ENCODE assay signal across 18 cellular contexts in genomic region chr11:134290646-134291045, GRCh38. TPM values are rescaled to one million over a fixed set of nuclear protein-coding genes. Genes with fewer than 3 reads are reported as not detected.
DNase-seq lines count a peak whose midpoint lies in the region; TF ChIP-seq lines count a peak whose summit lies in the region.
"Had no signal": no experiment of that assay in that cellular context is flagged by ENCODE, and none has a peak within 500 bp of the region (broad histone marks: within the 10 kb centered on the region; RNA-seq: fewer than 3 reads in every experiment).

No MANE protein-coding gene starts in this region.

- H3K9ac ChIP-seq in BLaER1 (no peak overlapping the region), H9 (ENCODE audit: extremely low read depth, insufficient read length, low read length) (no peak overlapping the region)

- H4K8ac ChIP-seq in H9 (replicated peaks; ENCODE audit: insufficient read length, low read depth, low read length): no peak overlapping the region

- no peak overlapping the region for H2BK5ac ChIP-seq in H9 (ENCODE audit: insufficient read length, low read length)

- H3K9me3 ChIP-seq in BLaER1 (no peaks in the 10 kb centered on the region), H9 (ENCODE audit: control insufficient read depth, low read depth, low read length) (no peaks in the 10 kb centered on the region)

- no peaks in the 10 kb centered on the region for H3K79me2 ChIP-seq in H9 (ENCODE audit: insufficient read depth, low read length)

- H3K4me1 Mint-ChIP-seq in H9: peaks cover 12 to 14% of the 10 kb centered on the region in 2 experiments

- no peak overlapping the region for H3K56ac ChIP-seq in H9 (ENCODE audit: insufficient read length, low read depth, low read length)

- H3K9me3 Mint-ChIP-seq in H9: no peaks in the 10 kb centered on the region; a peak in 1 of 5 replicates
- H3K9me3 Mint-ChIP-seq: CD8-positive, alpha-beta T cell; GM23338 had no signal

- H3K27ac ChIP-seq in BLaER1 (no peak overlapping the region), H9 (ENCODE audit: insufficient read length, low read depth, low read length) (no peak overlapping the region)
- H3K27ac ChIP-seq: C4-2B had no signal

- H3K23ac ChIP-seq in H9 (ENCODE audit: insufficient read length, low read depth, low read length): no peak overlapping the region

- H2AFZ ChIP-seq in H9 (ENCODE audit: low read length): no peak overlapping the region
- H2AFZ ChIP-seq: GM23338 had no signal

- no peak overlapping the region for H3K4me3 ChIP-seq in BLaER1
- H3K4me3 ChIP-seq: GM23338 had no signal

- H3K4ac ChIP-seq in H9 (ENCODE audit: low read depth, low read length): no peak overlapping the region

- no peak overlapping the region for H4K5ac ChIP-seq in H9 (ENCODE audit: insufficient read length, low read depth, low read length)

- no peak overlapping the region for H4K91ac ChIP-seq in H9 (ENCODE audit: insufficient read length, low read depth, low read length)

- no peaks in the 10 kb centered on the region for H3K23me2 ChIP-seq in H9 (ENCODE audit: insufficient read length, low read depth, low read length, poor library complexity, severe bottlenecking)

- no peaks in the 10 kb centered on the region for H3K36me3 ChIP-seq in BLaER1

- peak overlapping the region in 2 of 3 experiments; percentile 73 to 92; a peak in 4 of 7 replicates for H3K27ac Mint-ChIP-seq in H9
- H3K27ac Mint-ChIP-seq: CD8-positive, alpha-beta T cell; GM23338 had no signal

- peaks cover 13% of the 10 kb centered on the region; the same call in 1 of the 2 replicates for H3K4me1 ChIP-seq in BLaER1
- H3K4me1 ChIP-seq in H9 (ENCODE audit: insufficient read depth, low read length): no peaks in the 10 kb centered on the region

- no CpG with 5 or more reads among the region's 7 CpGs for WGBS in H9 (ENCODE audit: extremely low coverage, insufficient read length, low lambda C conversion rate)

- peak; percentile 17 for DNase-seq in activated effector memory CD4-positive, alpha-beta T cell treated with anti-CD3 and anti-CD28 coated beads, Interleukin-2, amount 50 U/mL, for 16 hours
- DNase-seq in activated effector memory CD4-positive, alpha-beta T cell treated with Interleukin-2 at 50 U/mL for 16 hours: no peak
- DNase-seq in H9 (no peak), ecto neural progenitor cell (ENCODE audit: low spot score) (peak; percentile 13), SW 1271 (lab: John Stamatoyannopoulos, UW) (no peak), NCI-H748 (lab: John Stamatoyannopoulos, UW; ENCODE audit: unreplicated experiment) (no peak), anterior cingulate cortex (lab: John Stamatoyannopoulos, UW) (no peak)
- DNase-seq: ACHN; CD8-positive, alpha-beta T cell; COR-L47; DMS153; DMS79 treated with DMSO at 0.1 percent for 48 hours; EL; H7 had no signal

- H3K36me3 Mint-ChIP-seq in H9 (ENCODE audit: insufficient read depth in 1 of 3, low read depth in 3 of 3): peaks cover 13 to 37% (median 23%) of the 10 kb centered on the region in 3 experiments
- H3K36me3 Mint-ChIP-seq: CD8-positive, alpha-beta T cell had no signal

- H4K20me1 ChIP-seq in BLaER1 (no peaks in the 10 kb centered on the region), H9 (ENCODE audit: control insufficient read depth, insufficient read depth, insufficient read length) (no peaks in the 10 kb centered on the region)

- no peak overlapping the region for H3K14ac ChIP-seq in H9 (ENCODE audit: insufficient read depth, low read length)

- no peak overlapping the region for H2AK5ac ChIP-seq in H9 (ENCODE audit: insufficient read length, low read length)

- H2BK15ac ChIP-seq in H9 (ENCODE audit: low read depth, low read length): no peak overlapping the region

- H2BK120ac ChIP-seq in H9 (ENCODE audit: low read depth, low read length, poor library complexity, severe bottlenecking): no peak overlapping the region

- H3K27me3 Mint-ChIP-seq in H9 (ENCODE audit: low read depth): no peaks in the 10 kb centered on the region

- H3K27me3 ChIP-seq in BLaER1 (no peaks in the 10 kb centered on the region), H9 (ENCODE audit: insufficient read depth, low read length) (no peaks in the 10 kb centered on the region)

- H3K4me3 Mint-ChIP-seq in H9: no peak overlapping the region
- H3K4me3 Mint-ChIP-seq: CD8-positive, alpha-beta T cell; GM23338 had no signal

- H2BK20ac ChIP-seq in H9 (ENCODE audit: low read depth, low read length, poor library complexity, severe bottlenecking): no peak overlapping the region

- no peak overlapping the region for H3K18ac ChIP-seq in H9 (ENCODE audit: insufficient read length, low read depth, low read length)

- H3T11ph ChIP-seq in H9 (ENCODE audit: low read length): no peak overlapping the region

- H3K79me1 ChIP-seq in H9 (ENCODE audit: insufficient read depth, low read depth, low read length, poor library complexity, severe bottlenecking): no peaks in the 10 kb centered on the region

- H2BK12ac ChIP-seq in H9 (ENCODE audit: insufficient read length, low read depth, low read length): no peak overlapping the region

- no peak for TF ChIP-seq CTCF in H9 (conservative IDR thresholded peaks at IDR 0.05)

- peak overlapping the region; percentile 36; the same call in 1 of the 2 replicates for H3K4me2 ChIP-seq in BLaER1
- no peak overlapping the region for H3K4me2 ChIP-seq in H9 (ENCODE audit: insufficient read depth, insufficient read length, low read length)
- H3K4me2 ChIP-seq: GM23338 had no signal

RNA-seq across cellular contexts. Expression of gene GLB1L3, which starts 14.5 kb away (rescaled TPM):
- total RNA-seq in H9 (2021): 11.2 and 11.7 TPM in 2 replicates
- total RNA-seq: A172 had no signal

RNA-seq across cellular contexts. Expression of gene ACAD8, which starts 37.3 kb away (rescaled TPM):
- total RNA-seq in H9 (2021): 43.3 and 46.8 TPM in 2 replicates

RNA-seq across cellular contexts. Expression of gene THYN1, which starts 37.5 kb away (rescaled TPM):
- 97.0 and 101 TPM in 2 replicates for total RNA-seq in H9 (2021)

RNA-seq across cellular contexts. Expression of gene GLB1L2, which starts 41.1 kb away (rescaled TPM):
- 2.0 and 2.4 TPM in 2 replicates for total RNA-seq in H9 (2021)

Comparison
In these comparisons a context has a peak if more than half of its experiments do, and no peak if none do; other contexts are left out.
1. DNase-seq: peak in activated effector memory CD4-positive, alpha-beta T cell treated with anti-CD3 and anti-CD28 coated beads, Interleukin-2, amount 50 U/mL, for 16 hours (single experiment) and ecto neural progenitor cell (single experiment); none in activated effector memory CD4-positive, alpha-beta T cell treated with Interleukin-2 at 50 U/mL for 16 hours (single experiment), H9 (single experiment), SW 1271 (0 of 2), NCI-H748 (single experiment) and anterior cingulate cortex (0 of 58).